29 cellular contexts compared by ENCODE assay signal in the genomic region with DNA sequence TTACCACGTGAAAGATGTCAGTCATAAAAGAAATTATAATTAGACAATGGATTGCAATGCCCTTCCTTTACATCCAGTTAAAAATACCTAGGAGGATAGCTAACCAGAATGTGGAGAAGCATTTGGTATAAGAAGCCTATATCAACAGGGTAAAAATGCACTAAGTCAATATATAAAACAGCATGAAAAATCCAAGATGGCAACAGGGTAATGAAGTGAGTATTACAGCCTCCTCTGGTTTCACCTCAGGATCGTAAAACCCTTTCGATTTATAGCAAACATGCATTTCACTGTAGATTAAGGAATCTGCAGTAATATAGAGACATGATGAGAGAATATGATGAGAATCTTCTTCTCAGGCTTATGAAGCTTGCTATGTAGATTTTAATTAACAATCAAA.
"Had no signal": no experiment of that assay in that cellular context is flagged by ENCODE, and none has a peak within 500 bp of the region (broad histone marks: within the 10 kb centered on the region; RNA-seq: fewer than 3 reads in every experiment).

No MANE protein-coding gene starts in this region.

- DNase-seq: activated CD4-positive, alpha-beta memory T cell treated with anti-CD3 and anti-CD28 coated beads, Interleukin-2, amount 10 ng/mL, durations not matched to agents 7 days and 5 days; activated CD4-positive, alpha-beta T cell treated with anti-CD3 and anti-CD28 coated beads for 36 hours; activated CD4-positive, alpha-beta T cell treated with anti-CD3 and anti-CD28 coated beads, Interleukin-2, amount 10 ng/mL, durations not matched to agents 24 days and 14 days; activated CD4-positive, CD25-positive, alpha-beta regulatory T cell; activated CD4-positive, CD25-positive, alpha-beta regulatory T cell treated with anti-CD3 and anti-CD28 coated beads, Interleukin-2, amount 50 U/mL, for 72 hours; activated CD8-positive, alpha-beta memory T cell treated with anti-CD3 and anti-CD28 coated beads, Interleukin-2, amount 50 U/mL, for 48 hours; activated effector memory CD4-positive, alpha-beta T cell treated with anti-CD3 and anti-CD28 coated beads, Interleukin-2, amount 50 U/mL, for 16 hours; activated naive CD4-positive, alpha-beta T cell treated with anti-CD3 and anti-CD28 coated beads for 36 hours; activated naive CD8-positive, alpha-beta T cell treated with anti-CD3 and anti-CD28 coated beads for 36 hours; activated naive CD8-positive, alpha-beta T cell treated with anti-CD3 and anti-CD28 coated beads, Interleukin-2, amount 50 U/mL, for 24 hours; activated T-cell treated with anti-CD3 and anti-CD28 coated beads for 4 hours; activated T-cell treated with anti-CD3 and anti-CD28 coated beads, Interleukin-2, amount 50 U/mL, for 24 hours; adrenal gland; amygdala; aorta; body of pancreas; caudate nucleus; cortex of kidney; dermis blood vessel endothelial cell; effector CD4-positive, alpha-beta T cell; effector memory CD8-positive, alpha-beta T cell; erythroblast; foreskin keratinocyte; gastrocnemius medialis; heart right ventricle; T-helper 2 cell had no signal

- H3K4me3 ChIP-seq: adrenal gland, body of pancreas, esophagus muscularis mucosa, gastrocnemius medialis, heart right ventricle, hepatocyte had no signal

- ATAC-seq: activated CD4-positive, alpha-beta T cell treated with anti-CD3 and anti-CD28 coated beads for 36 hours; activated naive CD8-positive, alpha-beta T cell treated with anti-CD3 and anti-CD28 coated beads, Interleukin-2, amount 50 U/mL, for 24 hours; activated T-helper 17 cell treated with anti-CD3 and anti-CD28 coated beads, Interleukin-2, amount 50 U/mL, for 72 hours; body of pancreas; effector memory CD8-positive, alpha-beta T cell; foreskin keratinocyte; gastrocnemius medialis; heart right ventricle had no signal

- H3K4me1 ChIP-seq: adrenal gland, body of pancreas, esophagus muscularis mucosa, foreskin keratinocyte, gastrocnemius medialis, heart right ventricle had no signal

- H3K9me3 ChIP-seq: adrenal gland, body of pancreas, esophagus muscularis mucosa, gastrocnemius medialis had no signal

- H3K27ac ChIP-seq: adrenal gland, body of pancreas, esophagus muscularis mucosa, foreskin keratinocyte, gastrocnemius medialis, heart right ventricle, hepatocyte had no signal

- H3K36me3 ChIP-seq: adrenal gland, esophagus muscularis mucosa, gastrocnemius medialis, heart right ventricle had no signal
